1 cellular context compared by ENCODE assay signal in genomic region chr17:15260376-15261062, GRCh38.
A peak's percentile ranks its signal among the peaks of the same experiment; 100 is the strongest.
TF ChIP-seq lines count a peak whose summit lies in the region.

No MANE protein-coding gene starts in this region.

TF ChIP-seq in HEK293, 187 proteins besides CTCF, POLR2A, EP300 and RAD21 (continued from another document and continues in another):
- TF ChIP-seq ZBTB49 (tag by site-specific recombination; IDR thresholded peaks at IDR 0.05; ENCODE audit: low read depth) = no peak
- no peak for TF ChIP-seq ZBTB21 (tag by site-specific recombination; IDR thresholded peaks at IDR 0.05)
- no peak for TF ChIP-seq GLI2 (tag by site-specific recombination; IDR thresholded peaks at IDR 0.05; ENCODE audit: borderline replicate concordance, low read depth)
- no peak; the same call in 1 of the 2 replicates for TF ChIP-seq ZNF449 (tag by site-specific recombination; IDR thresholded peaks at IDR 0.05)
- TF ChIP-seq ZNF610 (tag by site-specific recombination; IDR thresholded peaks at IDR 0.05; ENCODE audit: borderline replicate concordance) = no peak
- TF ChIP-seq PRDM4 (tag by site-specific recombination; IDR thresholded peaks at IDR 0.05) = 0 out of 2 replicates have a peak, but pooled peaks have one; percentile 20
- TF ChIP-seq ZNF660 (tag by site-specific recombination; IDR thresholded peaks at IDR 0.05) = peak; percentile 87
- TF ChIP-seq ZNF140 (tag by site-specific recombination; IDR thresholded peaks at IDR 0.05) = no peak
- TF ChIP-seq GLIS1 (tag by site-specific recombination; IDR thresholded peaks at IDR 0.05) = peak; percentile 56; the same call in 1 of the 2 replicates
- 0 out of 2 replicates have a peak, but pooled peaks have one; percentile 22 for TF ChIP-seq ZFP69B (tag by site-specific recombination; IDR thresholded peaks at IDR 0.05)
- TF ChIP-seq ZNF211 (tag by site-specific recombination; IDR thresholded peaks at IDR 0.05; ENCODE audit: low read depth) = no peak
- no peak for TF ChIP-seq ZNF324 (tag by site-specific recombination; IDR thresholded peaks at IDR 0.05)
- TF ChIP-seq ZNF175 (tag by site-specific recombination; IDR thresholded peaks at IDR 0.05) = no peak
- peak; percentile 99 for TF ChIP-seq ZBTB17 (tag by site-specific recombination; IDR thresholded peaks at IDR 0.05)
- TF ChIP-seq ZNF433 (tag by site-specific recombination; IDR thresholded peaks at IDR 0.05; ENCODE audit: low read depth) = no peak
- no peak for TF ChIP-seq KLF7 (tag by site-specific recombination; IDR thresholded peaks at IDR 0.05; ENCODE audit: borderline replicate concordance)
- TF ChIP-seq ZBTB26 (tag by site-specific recombination; optimal IDR thresholded peaks at IDR 0.05) = peak; percentile 95
- TF ChIP-seq ZNF692 (tag by site-specific recombination; IDR thresholded peaks at IDR 0.05) = peak; percentile 62; the same call in 1 of the 2 replicates
- TF ChIP-seq ZNF639 (tag by site-specific recombination; IDR thresholded peaks at IDR 0.05) = 0 out of 2 replicates have a peak, but pooled peaks have one; percentile 26
- no peak for TF ChIP-seq ZNF664 (tag by site-specific recombination; IDR thresholded peaks at IDR 0.05)
- peak; percentile 98 for TF ChIP-seq ZIC2 (tag by site-specific recombination; IDR thresholded peaks at IDR 0.05)
- TF ChIP-seq ZNF701 (tag by site-specific recombination; IDR thresholded peaks at IDR 0.05) = no peak
- TF ChIP-seq SCRT1 (tag by site-specific recombination; IDR thresholded peaks at IDR 0.05; ENCODE audit: borderline replicate concordance) = no peak
- TF ChIP-seq KLF17 (tag by site-specific recombination; IDR thresholded peaks at IDR 0.05) = peak; percentile 52; the same call in 1 of the 2 replicates
- TF ChIP-seq ZNF707 (tag by site-specific recombination; IDR thresholded peaks at IDR 0.05) = no peak
- peak; percentile 48; the same call in 1 of the 2 replicates for TF ChIP-seq INSM2 (tag by site-specific recombination; IDR thresholded peaks at IDR 0.05)
- TF ChIP-seq ZNF600 (tag by site-specific recombination; IDR thresholded peaks at IDR 0.05) = peak; percentile 96
- TF ChIP-seq ZXDB (tag by site-specific recombination; IDR thresholded peaks at IDR 0.05) = peak; percentile 41; the same call in 1 of the 2 replicates
- no peak for TF ChIP-seq YY1 (tag by site-specific recombination; IDR thresholded peaks at IDR 0.05)
- TF ChIP-seq ZBTB20 (tag by site-specific recombination; IDR thresholded peaks at IDR 0.05) = peak; percentile 67
- TF ChIP-seq ZNF350 (tag by site-specific recombination; IDR thresholded peaks at IDR 0.05) = no peak
- no peak for TF ChIP-seq TRIM28 (IDR thresholded peaks at IDR 0.05; ENCODE audit: borderline replicate concordance, low read length)
- 0 out of 2 replicates have a peak, but pooled peaks have one; percentile 36 for TF ChIP-seq ZNF2 (tag by site-specific recombination; IDR thresholded peaks at IDR 0.05)
- peak; percentile 88 for TF ChIP-seq ZNF335 (tag by site-specific recombination; conservative IDR thresholded peaks at IDR 0.05)
- no peak for TF ChIP-seq BCL11A (tag by site-specific recombination; IDR thresholded peaks at IDR 0.05; ENCODE audit: low read depth)
- no peak for TF ChIP-seq ZNF791 (tag by site-specific recombination; IDR thresholded peaks at IDR 0.05)
- peak; percentile 26 for TF ChIP-seq ZNF654 (tag by site-specific recombination; IDR thresholded peaks at IDR 0.05; ENCODE audit: low read depth)
- no peak for TF ChIP-seq ZNF155 (tag by site-specific recombination; IDR thresholded peaks at IDR 0.05)
- TF ChIP-seq ZNF645 (tag by site-specific recombination; IDR thresholded peaks at IDR 0.05) = no peak
- TF ChIP-seq ZBTB7A (tag by site-specific recombination; IDR thresholded peaks at IDR 0.05; ENCODE audit: low read depth) = no peak
- TF ChIP-seq ZNF785 (tag by site-specific recombination; IDR thresholded peaks at IDR 0.05) = no peak
- no peak for TF ChIP-seq BCL6B (tag by site-specific recombination; IDR thresholded peaks at IDR 0.05)
- no peak for TF ChIP-seq ZNF501 (tag by site-specific recombination; IDR thresholded peaks at IDR 0.05)
- no peak for TF ChIP-seq ZNF580 (tag by site-specific recombination; IDR thresholded peaks at IDR 0.05)
- peak; percentile 97 for TF ChIP-seq ZBTB8A (tag by site-specific recombination; IDR thresholded peaks at IDR 0.05)
- TF ChIP-seq EGR2 (tag by site-specific recombination; IDR thresholded peaks at IDR 0.05; ENCODE audit: low read depth) = no peak
- TF ChIP-seq SP2 (tag by site-specific recombination; IDR thresholded peaks at IDR 0.05) = peak; percentile 80
- TF ChIP-seq HOXC10 (CRISPR knock-in tag; IDR thresholded peaks at IDR 0.05) = no peak
- no peak for TF ChIP-seq ZNF112 (tag by site-specific recombination; IDR thresholded peaks at IDR 0.05)
- no peak for TF ChIP-seq SETDB1 (IDR thresholded peaks at IDR 0.05; ENCODE audit: insufficient read length, low read length)
- no peak for TF ChIP-seq ZNF132 (tag by site-specific recombination; IDR thresholded peaks at IDR 0.05; ENCODE audit: borderline replicate concordance)
- TF ChIP-seq ZNF76 (tag by site-specific recombination; IDR thresholded peaks at IDR 0.05; ENCODE audit: borderline replicate concordance, low read depth) = peak; percentile 67; the same call in 1 of the 2 replicates
- TF ChIP-seq SCRT2 (tag by site-specific recombination; IDR thresholded peaks at IDR 0.05) = peak; percentile 96
- peak; percentile 44; the same call in 1 of the 2 replicates for TF ChIP-seq KLF10 (tag by site-specific recombination; IDR thresholded peaks at IDR 0.05)
- peak; percentile 96 for TF ChIP-seq GLIS2 (tag by site-specific recombination; IDR thresholded peaks at IDR 0.05)
